8 cellular contexts compared by ENCODE assay signal in genomic region chr10:114876602-114877300, GRCh38. TPM values are rescaled to one million over a fixed set of nuclear protein-coding genes. Genes with fewer than 3 reads are reported as not detected.
DNase-seq lines count a peak whose midpoint lies in the region; ATAC-seq and TF ChIP-seq lines count a peak whose summit lies in the region.

No MANE protein-coding gene starts in this region.

- no peaks in the 10 kb centered on the region for H3K4me1 ChIP-seq in Caco-2
- H3K4me1 ChIP-seq in neural progenitor cell = peaks cover 24% of the 10 kb centered on the region

- H3K9me3 Mint-ChIP-seq in Caco-2 (ENCODE audit: unreplicated experiment) (no peaks in the 10 kb centered on the region), neural progenitor cell (no peaks in the 10 kb centered on the region)
- no peaks in the 10 kb centered on the region for H3K9me3 Mint-ChIP-seq in activated CD8-positive, alpha-beta T cell treated with anti-CD3 and anti-CD28 coated beads, Interleukin-2, amount 10 ng/mL, durations not matched to agents 7 days and 5 days (ENCODE audit: insufficient read depth)

- DNase-seq in Caco-2 = peak; percentile 74 to 76
- peak; percentile 49 for DNase-seq in NCI-H226
- peak; percentile 55 for DNase-seq in activated CD8-positive, alpha-beta T cell treated with anti-CD3 and anti-CD28 coated beads, Interleukin-2, amount 10 ng/mL, durations not matched to agents 7 days and 5 days
- DNase-seq in fibroblast of mammary gland (ENCODE audit: low read depth) = peak; percentile 62
- peak; percentile 85 for DNase-seq in neural progenitor cell (ENCODE audit: low spot score)
- DNase-seq in central memory CD4-positive, alpha-beta T cell = no peak

- H3K27me3 Mint-ChIP-seq in Caco-2 (ENCODE audit: insufficient read depth, unreplicated experiment) = peaks cover 5% of the 10 kb centered on the region
- peaks cover 31% of the 10 kb centered on the region for H3K27me3 Mint-ChIP-seq in activated CD8-positive, alpha-beta T cell treated with anti-CD3 and anti-CD28 coated beads, Interleukin-2, amount 10 ng/mL, durations not matched to agents 7 days and 5 days (ENCODE audit: low read depth)
- peaks cover 2% of the 10 kb centered on the region for H3K27me3 Mint-ChIP-seq in neural progenitor cell (ENCODE audit: insufficient read depth, low read depth)

- BruUV-seq in Caco-2 (replicated peaks; lab: Mats Ljungman, UMichigan) = no TSS peak

- H3K27ac ChIP-seq in neural progenitor cell = no peak overlapping the region

- no peaks in the 10 kb centered on the region for H3K36me3 Mint-ChIP-seq in Caco-2 (ENCODE audit: insufficient read depth, unreplicated experiment)
- H3K36me3 Mint-ChIP-seq in activated CD8-positive, alpha-beta T cell treated with anti-CD3 and anti-CD28 coated beads, Interleukin-2, amount 10 ng/mL, durations not matched to agents 7 days and 5 days (ENCODE audit: low read depth) = no peaks in the 10 kb centered on the region
- H3K36me3 Mint-ChIP-seq in neural progenitor cell = no peaks in the 10 kb centered on the region

- H3K4me2 ChIP-seq in neural progenitor cell = no peak overlapping the region

- no peaks in the 10 kb centered on the region for H4K20me1 ChIP-seq in neural progenitor cell (ENCODE audit: low read depth)

- H3K4me3 Mint-ChIP-seq in Caco-2 (ENCODE audit: unreplicated experiment) = no peak overlapping the region
- H3K4me3 Mint-ChIP-seq in activated CD8-positive, alpha-beta T cell treated with anti-CD3 and anti-CD28 coated beads, Interleukin-2, amount 10 ng/mL, durations not matched to agents 7 days and 5 days = no peak overlapping the region
- H3K4me3 Mint-ChIP-seq in neural progenitor cell = no peak overlapping the region

- no peak overlapping the region for H3K9ac ChIP-seq in neural progenitor cell

- no peaks in the 10 kb centered on the region for H3K27me3 ChIP-seq in Caco-2 (replicated peaks; ENCODE audit: control insufficient read depth, insufficient read depth, low read length)
- H3K27me3 ChIP-seq in neural progenitor cell = no peaks in the 10 kb centered on the region

- TF ChIP-seq CTCF in Caco-2 (IDR thresholded peaks at IDR 0.05; ENCODE audit: insufficient read depth in 1 of 2, low read depth in 1 of 2, low read length in 1 of 2, severe bottlenecking in 1 of 2, unreplicated experiment in 1 of 2) (peak; percentile 91 to 93), fibroblast of mammary gland (conservative IDR thresholded peaks at IDR 0.05; ENCODE audit: control insufficient read depth, insufficient read depth, low read depth, low read length) (peak; percentile 87), neural progenitor cell (IDR thresholded peaks at IDR 0.05) (peak; percentile 83)

- POLR2A ChIA-PET in Caco-2 (lab: Charles Lee) = no interaction called here
- POLR2A ChIA-PET in activated CD8-positive, alpha-beta T cell treated with anti-CD3 and anti-CD28 coated beads, Interleukin-2, amount 10 ng/mL, durations not matched to agents 7 days and 5 days (lab: Charles Lee) = interaction anchor here (1.6 kb wide), 1 partner anchor 55 kb away, joined by 3 read pairs; the partner anchor contains the start of gene FHIP2A

- H3K36me3 ChIP-seq in Caco-2 (ENCODE audit: control insufficient read depth, insufficient read depth, low read length) (no peaks in the 10 kb centered on the region), neural progenitor cell (no peaks in the 10 kb centered on the region)

- H3K79me2 ChIP-seq in neural progenitor cell (ENCODE audit: low read depth) = no peaks in the 10 kb centered on the region

- H3K27ac Mint-ChIP-seq in Caco-2 (ENCODE audit: unreplicated experiment) (no peak overlapping the region), neural progenitor cell (no peak overlapping the region)
- no peak overlapping the region for H3K27ac Mint-ChIP-seq in activated CD8-positive, alpha-beta T cell treated with anti-CD3 and anti-CD28 coated beads, Interleukin-2, amount 10 ng/mL, durations not matched to agents 7 days and 5 days

- H3K4me1 Mint-ChIP-seq in Caco-2 (ENCODE audit: low read depth, unreplicated experiment) = no peaks in the 10 kb centered on the region
- peaks cover 15% of the 10 kb centered on the region for H3K4me1 Mint-ChIP-seq in activated CD8-positive, alpha-beta T cell treated with anti-CD3 and anti-CD28 coated beads, Interleukin-2, amount 10 ng/mL, durations not matched to agents 7 days and 5 days (ENCODE audit: low read depth)
- H3K4me1 Mint-ChIP-seq in neural progenitor cell = peaks cover 24% of the 10 kb centered on the region

- peak overlapping the region; percentile 78 for H2AFZ ChIP-seq in neural progenitor cell (replicated peaks)

- CTCF ChIA-PET in Caco-2 (lab: Charles Lee) = interaction anchor here (0.6 to 3.3 kb wide), 8 partner anchors 9 to 573 kb away, joined by 3 to 16 read pairs (median 4); partner anchors contain the start of genes FHIP2A and TRUB1
- CTCF ChIA-PET in activated CD8-positive, alpha-beta T cell treated with anti-CD3 and anti-CD28 coated beads, Interleukin-2, amount 10 ng/mL, durations not matched to agents 7 days and 5 days (lab: Charles Lee) = interaction anchor here (0.9 to 2.6 kb wide), 16 partner anchors 11 to 329 kb away, joined by 3 to 21 read pairs (median 4); partner anchors contain the start of gene FHIP2A

- intact Hi-C loops in Caco-2 (cut with micrococcal nuclease; ENCODE audit: unreplicated experiment) = loop anchor here (1.0 to 10.0 kb wide), 5 partner anchors 62 to 402 kb away; partner anchors contain the start of genes ATRNL1 and TRUB1

- no peaks in the 10 kb centered on the region for H3K9me3 ChIP-seq in Caco-2
- H3K9me3 ChIP-seq in neural progenitor cell (ENCODE audit: low read depth) = no peaks in the 10 kb centered on the region

- ATAC-seq in GM19025 (IDR thresholded peaks at IDR 0.05; ENCODE audit: low read depth, unreplicated experiment) (peak; percentile 55), HG03066 (IDR thresholded peaks at IDR 0.05; ENCODE audit: low read depth, unreplicated experiment) (peak; percentile 72)
- peak; percentile 67 for ATAC-seq in activated CD8-positive, alpha-beta T cell treated with anti-CD3 and anti-CD28 coated beads, Interleukin-2, amount 10 ng/mL, durations not matched to agents 7 days and 5 days

- peaks cover 22% of the 10 kb centered on the region for H3F3A ChIP-seq in neural progenitor cell (ENCODE audit: low read depth)

- H3K4me3 ChIP-seq in Caco-2 (ENCODE audit: low read depth, low read length) = no peak overlapping the region
- no peak overlapping the region for H3K4me3 ChIP-seq in fibroblast of mammary gland (ENCODE audit: control insufficient read depth, low read depth, low read length)
- H3K4me3 ChIP-seq in neural progenitor cell = no peak overlapping the region

RNA-seq across cellular contexts. Expression of gene FHIP2A, which starts 55.2 kb away (rescaled TPM):
- total RNA-seq in Caco-2 (2022) (15.2 and 15.3 TPM in 2 replicates), neural progenitor cell (ENCODE audit: low replicate concordance) (24.1 and 28.2 TPM in 2 replicates)
- total RNA-seq in activated CD8-positive, alpha-beta T cell treated with anti-CD3 and anti-CD28 coated beads, Interleukin-2, amount 10 ng/mL, durations not matched to agents 7 days and 5 days = 10 to 100 TPM; 15.2 to 17.6 TPM
